In the genomic region with DNA sequence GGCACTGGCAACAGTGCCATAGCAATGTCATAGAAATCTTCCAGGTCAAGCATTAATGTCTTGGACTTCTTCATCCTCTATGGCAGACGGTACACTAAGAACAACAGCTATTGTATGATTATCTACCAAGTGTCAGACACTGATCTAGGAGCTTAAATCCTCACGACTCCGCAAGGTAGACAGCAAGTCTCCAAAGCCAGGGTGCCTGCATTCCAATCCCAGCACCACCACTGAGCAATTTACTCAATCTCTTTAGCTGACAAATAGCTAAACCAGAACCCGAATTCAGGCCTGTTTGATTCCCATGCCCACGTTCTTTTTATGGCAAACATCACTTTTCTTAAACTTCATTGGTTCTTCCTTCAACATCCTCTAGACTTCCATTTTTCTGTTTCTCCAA, we compare ENCODE assay signal across 15 cellular contexts. TPM values are rescaled to one million over a fixed set of nuclear protein-coding genes. Genes with fewer than 3 reads are reported as not detected.
A peak's percentile ranks its signal among the peaks of the same experiment; 100 is the strongest.
DNase-seq lines count a peak whose midpoint lies in the region; TF ChIP-seq lines count a peak whose summit lies in the region.
"Had no signal": no experiment of that assay in that cellular context is flagged by ENCODE, and none has a peak within 500 bp of the region (broad histone marks: within the 10 kb centered on the region; RNA-seq: fewer than 3 reads in every experiment).

No MANE protein-coding gene starts in this region.

- H3K4me3 Mint-ChIP-seq in endodermal cell (peak overlapping the region; percentile 0), osteocyte (ENCODE audit: unreplicated experiment) (peak overlapping the region; percentile 45)
- H3K4me3 Mint-ChIP-seq: effector memory CD8-positive, alpha-beta T cell had no signal

- H3K9me3 Mint-ChIP-seq in endodermal cell: no peaks in the 10 kb centered on the region
- no peaks in the 10 kb centered on the region for H3K9me3 Mint-ChIP-seq in osteocyte (ENCODE audit: unreplicated experiment)
- H3K9me3 Mint-ChIP-seq: effector memory CD8-positive, alpha-beta T cell had no signal

- no peaks in the 10 kb centered on the region for H4K20me1 ChIP-seq in OCI-LY1 (ENCODE audit: insufficient read depth, low read length)

- H3K4me1 ChIP-seq in ACC112 (ENCODE audit: control insufficient read depth, insufficient read depth, low read length, unreplicated experiment) (peaks cover 71% of the 10 kb centered on the region), OCI-LY1 (ENCODE audit: insufficient read depth, low read length, severe bottlenecking) (peaks cover 96% of the 10 kb centered on the region), endodermal cell (ENCODE audit: control insufficient read depth, insufficient read depth, low read length) (peaks cover 22% of the 10 kb centered on the region)

- H3K36me3 ChIP-seq in ACC112 (ENCODE audit: insufficient read depth, low read length): no peaks in the 10 kb centered on the region
- H3K36me3 ChIP-seq in OCI-LY1 (ENCODE audit: insufficient read depth, low read length): no peaks in the 10 kb centered on the region
- H3K36me3 ChIP-seq in endodermal cell (ENCODE audit: control insufficient read depth, insufficient read depth, low read length): peaks cover 9% of the 10 kb centered on the region
- H3K36me3 ChIP-seq: left lung had no signal

- WGBS in endodermal cell (ENCODE audit: insufficient coverage in 1 of 2, insufficient read length in 1 of 2), 2 experiments: 40 to 53% methylated on average over 5 of the region's 5 CpGs

- peak overlapping the region; percentile 4; the same call in 1 of the 2 replicates for H3K4me2 ChIP-seq in OCI-LY1 (ENCODE audit: low read length)

- H3K27ac ChIP-seq in ACC112 (ENCODE audit: low read depth, low read length) (peak overlapping the region; percentile 100), OCI-LY1 (ENCODE audit: low read depth, low read length, poor library complexity, severe bottlenecking) (peak overlapping the region; percentile 96), endodermal cell (ENCODE audit: low read depth, low read length) (peak overlapping the region; percentile 52)

- no peaks in the 10 kb centered on the region for H3K9me3 ChIP-seq in OCI-LY1 (ENCODE audit: low read length)
- H3K9me3 ChIP-seq in endodermal cell (ENCODE audit: control insufficient read depth, low read length): no peaks in the 10 kb centered on the region
- H3K9me3 ChIP-seq: left lung had no signal

- H3K27me3 ChIP-seq in ACC112 (ENCODE audit: insufficient read depth, low read length): no peaks in the 10 kb centered on the region
- no peaks in the 10 kb centered on the region for H3K27me3 ChIP-seq in OCI-LY1 (ENCODE audit: insufficient read depth, low read length)
- no peaks in the 10 kb centered on the region for H3K27me3 ChIP-seq in endodermal cell (ENCODE audit: control insufficient read depth, insufficient read depth, low read length, poor library complexity, severe bottlenecking)
- H3K27me3 ChIP-seq: left lung had no signal

- H3K79me2 ChIP-seq in ACC112 (ENCODE audit: control insufficient read depth, insufficient read depth, low read length, unreplicated experiment): peaks cover 85% of the 10 kb centered on the region
- H3K79me2 ChIP-seq in OCI-LY1 (ENCODE audit: insufficient read depth, low read length): peaks cover 28% of the 10 kb centered on the region

- H3K36me3 Mint-ChIP-seq in endodermal cell (ENCODE audit: low read depth): peaks cover 28% of the 10 kb centered on the region
- no peaks in the 10 kb centered on the region for H3K36me3 Mint-ChIP-seq in osteocyte (ENCODE audit: unreplicated experiment)

- H3K27ac Mint-ChIP-seq in endodermal cell (peak overlapping the region; percentile 95), osteocyte (ENCODE audit: unreplicated experiment) (peak overlapping the region; percentile 96)
- H3K27ac Mint-ChIP-seq: effector memory CD8-positive, alpha-beta T cell had no signal

- H3K9ac ChIP-seq in OCI-LY1 (ENCODE audit: low read length) (no peak overlapping the region), endodermal cell (ENCODE audit: extremely low read depth, low read length, poor library complexity, severe bottlenecking) (peak overlapping the region; percentile 47)

- H3K4me3 ChIP-seq in ACC112 (ENCODE audit: low read depth, low read length): no peak overlapping the region
- H3K4me3 ChIP-seq in OCI-LY1 (ENCODE audit: low read depth, low read length, poor library complexity, severe bottlenecking): no peak overlapping the region
- H3K4me3 ChIP-seq in endodermal cell (ENCODE audit: low read length): no peak overlapping the region
- H3K4me3 ChIP-seq: left lung had no signal

- 0 out of 2 replicates have a peak, but pooled peaks cover 5% of the 10 kb centered on the region for H3F3A ChIP-seq in OCI-LY1 (ENCODE audit: insufficient read depth, low read length)

- no peaks in the 10 kb centered on the region for H3K27me3 Mint-ChIP-seq in endodermal cell (ENCODE audit: insufficient read depth)
- no peaks in the 10 kb centered on the region for H3K27me3 Mint-ChIP-seq in osteocyte (ENCODE audit: unreplicated experiment)
- H3K27me3 Mint-ChIP-seq: effector memory CD8-positive, alpha-beta T cell had no signal

- no peaks in the 10 kb centered on the region for H3K9me2 ChIP-seq in OCI-LY1 (ENCODE audit: low read depth, low read length)

- DNase-seq in endodermal cell (peak; percentile 78), osteocyte (ENCODE audit: extremely low spot score, unreplicated experiment) (no peak), DMS153 (lab: John Stamatoyannopoulos, UW) (no peak), NCI-H2196 treated with DMSO at 0.1 percent for 48 hours (lab: John Stamatoyannopoulos, UW; ENCODE audit: unreplicated experiment) (no peak), middle frontal gyrus (ENCODE audit: extremely low spot score, low spot score) (no peak), NCI-H146 treated with DMSO at 0.1 percent for 48 hours (lab: John Stamatoyannopoulos, UW; ENCODE audit: unreplicated experiment) (no peak)
- DNase-seq: activated naive CD4-positive, alpha-beta T cell; effector memory CD8-positive, alpha-beta T cell; head of caudate nucleus; left lung; NCI-H1417 treated with DMSO at 0.1 percent for 48 hours; NCI-H526; SIG-M5 had no signal

- no peak for TF ChIP-seq CTCF in OCI-LY1 (IDR thresholded peaks at IDR 0.05; ENCODE audit: low read length)
- TF ChIP-seq CTCF in endodermal cell (conservative IDR thresholded peaks at IDR 0.05): no peak
- no peak for TF ChIP-seq CTCF in osteocyte (IDR thresholded peaks at IDR 0.05)

- H2AFZ ChIP-seq in ACC112 (ENCODE audit: low read length, unreplicated experiment): no peak overlapping the region
- H2AFZ ChIP-seq in OCI-LY1 (ENCODE audit: low read length): no peak overlapping the region

- H3K4me1 Mint-ChIP-seq in endodermal cell (peaks cover 46% of the 10 kb centered on the region), osteocyte (ENCODE audit: unreplicated experiment) (peaks cover 65% of the 10 kb centered on the region)

RNA-seq across cellular contexts. Expression of a gene that starts 31.8 kb away (rescaled TPM):
- total RNA-seq in endodermal cell (10 to 100 TPM; 45.4 to 85.4 TPM), osteocyte (16.2 and 17.5 TPM in 2 replicates)
- 18.8 TPM for polyA plus RNA-seq in endodermal cell (2013, experiment 1 of 2)
- 17.5 TPM for polyA plus RNA-seq in endodermal cell (2013, experiment 2 of 2)
